ENCODE assay signal across 2 cellular contexts in genomic region chr15:48285329-48286214, GRCh38.
TF ChIP-seq lines count a peak whose summit lies in the region.

No MANE protein-coding gene starts in this region.

TF ChIP-seq in GM23338, 12 proteins besides CTCF, POLR2A, EP300 and RAD21:
- TF ChIP-seq ZNF462 (CRISPR knock-in tag; IDR thresholded peaks at IDR 0.05) (no peak), ZNF331 (CRISPR knock-in tag; IDR thresholded peaks at IDR 0.05; ENCODE audit: low read depth) (no peak), EZH2phosphoT487 (IDR thresholded peaks at IDR 0.05; ENCODE audit: unreplicated experiment) (no peak), EZH2 (IDR thresholded peaks at IDR 0.05; ENCODE audit: low read depth, unreplicated experiment) (no peak), JUNB (IDR thresholded peaks at IDR 0.05; ENCODE audit: unreplicated experiment) (no peak), POLR2AphosphoS5 (IDR thresholded peaks at IDR 0.05; ENCODE audit: low read depth) (no peak), REST (IDR thresholded peaks at IDR 0.05; ENCODE audit: unreplicated experiment) (no peak), ZNF114 (CRISPR knock-in tag; IDR thresholded peaks at IDR 0.05) (no peak), CREB1 (CRISPR knock-in tag; IDR thresholded peaks at IDR 0.05; ENCODE audit: low read depth) (no peak), NANOG (IDR thresholded peaks at IDR 0.05; ENCODE audit: borderline replicate concordance) (no peak)
- TF ChIP-seq, protein P1, sequence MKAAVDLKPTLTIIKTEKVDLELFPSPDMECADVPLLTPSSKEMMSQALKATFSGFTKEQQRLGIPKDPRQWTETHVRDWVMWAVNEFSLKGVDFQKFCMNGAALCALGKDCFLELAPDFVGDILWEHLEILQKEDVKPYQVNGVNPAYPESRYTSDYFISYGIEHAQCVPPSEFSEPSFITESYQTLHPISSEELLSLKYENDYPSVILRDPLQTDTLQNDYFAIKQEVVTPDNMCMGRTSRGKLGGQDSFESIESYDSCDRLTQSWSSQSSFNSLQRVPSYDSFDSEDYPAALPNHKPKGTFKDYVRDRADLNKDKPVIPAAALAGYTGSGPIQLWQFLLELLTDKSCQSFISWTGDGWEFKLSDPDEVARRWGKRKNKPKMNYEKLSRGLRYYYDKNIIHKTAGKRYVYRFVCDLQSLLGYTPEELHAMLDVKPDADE (IDR thresholded peaks at IDR 0.05) = no peak

TF ChIP-seq in SK-N-SH, 30 proteins besides CTCF, POLR2A, EP300 and RAD21 (continued from another document):
- TF ChIP-seq, protein P2, sequence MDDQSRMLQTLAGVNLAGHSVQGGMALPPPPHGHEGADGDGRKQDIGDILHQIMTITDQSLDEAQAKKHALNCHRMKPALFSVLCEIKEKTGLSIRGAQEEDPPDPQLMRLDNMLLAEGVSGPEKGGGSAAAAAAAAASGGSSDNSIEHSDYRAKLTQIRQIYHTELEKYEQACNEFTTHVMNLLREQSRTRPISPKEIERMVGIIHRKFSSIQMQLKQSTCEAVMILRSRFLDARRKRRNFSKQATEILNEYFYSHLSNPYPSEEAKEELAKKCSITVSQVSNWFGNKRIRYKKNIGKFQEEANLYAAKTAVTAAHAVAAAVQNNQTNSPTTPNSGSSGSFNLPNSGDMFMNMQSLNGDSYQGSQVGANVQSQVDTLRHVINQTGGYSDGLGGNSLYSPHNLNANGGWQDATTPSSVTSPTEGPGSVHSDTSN (IDR thresholded peaks at IDR 0.05) = no peak
- TF ChIP-seq NFIC (IDR thresholded peaks at IDR 0.05; ENCODE audit: borderline replicate concordance) (no peak), TEAD4 (IDR thresholded peaks at IDR 0.05; ENCODE audit: borderline replicate concordance, insufficient read depth) (no peak), FOXJ3 (CRISPR knock-in tag; IDR thresholded peaks at IDR 0.05) (no peak), RCOR1 (IDR thresholded peaks at IDR 0.05; ENCODE audit: low read length) (no peak)
TF ChIP-seq in SK-N-SH: peak in this region for 0.
